In genomic region chr1:228496494-228496893, GRCh38 we compare ENCODE assay signal across 1 cellular context.
TF ChIP-seq lines count a peak whose summit lies in the region.

No MANE protein-coding gene starts in this region.

TF ChIP-seq in GM12878, 131 proteins besides CTCF, POLR2A, EP300 and RAD21:
- TF ChIP-seq POU2F2 (IDR thresholded peaks at IDR 0.05; ENCODE audit: borderline replicate concordance, low read depth, low read length): no peak
- TF ChIP-seq JUNB (IDR thresholded peaks at IDR 0.05): 0 out of 2 replicates have a peak, but pooled peaks have one; percentile 30
